In the genomic region with DNA sequence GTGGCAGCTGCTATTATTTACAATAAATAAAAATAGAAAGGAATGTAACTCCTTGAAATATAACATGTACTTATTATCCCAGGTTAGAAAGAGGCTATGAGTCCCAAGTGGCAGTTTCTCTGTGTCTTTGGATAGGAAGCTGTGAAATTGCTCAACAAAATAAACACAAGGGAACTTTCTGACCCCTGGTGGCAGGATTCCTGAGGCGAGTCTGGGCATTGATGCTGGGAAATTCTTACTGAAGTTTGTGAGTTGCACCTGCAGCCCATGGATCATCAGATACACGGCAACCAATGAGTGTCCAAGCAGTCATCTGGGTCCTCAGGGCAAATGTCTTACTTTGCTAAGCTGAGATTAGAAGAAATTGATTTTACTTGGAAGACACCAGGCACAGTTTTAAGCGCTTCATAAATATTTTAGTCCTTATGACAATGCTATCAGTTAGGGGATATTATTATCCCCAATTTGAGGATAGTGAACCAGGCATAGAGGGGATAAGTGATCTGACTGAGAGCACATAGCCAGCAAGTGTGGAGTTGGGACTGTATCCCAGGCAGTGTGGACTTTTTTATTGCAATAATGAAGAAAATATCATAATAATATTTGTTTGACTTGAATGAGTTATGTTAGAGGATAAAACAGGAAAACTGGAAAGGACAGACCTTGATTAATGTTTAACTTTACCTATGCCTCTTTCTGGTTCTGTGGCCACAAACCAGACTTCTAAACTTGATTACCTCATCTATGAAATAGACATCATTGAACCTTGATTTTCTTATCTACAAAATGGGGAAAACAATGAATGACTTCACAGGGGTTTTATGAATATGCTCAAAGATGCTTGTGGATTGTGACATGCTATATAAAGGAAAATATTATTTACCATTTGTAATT, we compare ENCODE assay signal across 9 cellular contexts.
DNase-seq lines count a peak whose midpoint lies in the region; ATAC-seq, FAIRE-seq and TF ChIP-seq lines count a peak whose summit lies in the region.
"Had no signal": no experiment of that assay in that cellular context is flagged by ENCODE, and none has a peak within 500 bp of the region (broad histone marks: within the 10 kb centered on the region; RNA-seq: fewer than 3 reads in every experiment).

No MANE protein-coding gene starts in this region.

- H3K27me3 ChIP-seq in DND-41 (ENCODE audit: insufficient read depth, low read length, poor library complexity): no peaks in the 10 kb centered on the region
- H3K27me3 ChIP-seq in Loucy (ENCODE audit: insufficient read depth, low read length, poor library complexity, severe bottlenecking): no peaks in the 10 kb centered on the region
- no peaks in the 10 kb centered on the region for H3K27me3 ChIP-seq in HepG2 (ENCODE audit: control insufficient read depth in 1 of 2, insufficient read depth in 2 of 2, low read length in 2 of 2)

- H4K20me1 ChIP-seq in DND-41 (ENCODE audit: insufficient read depth, low read length) (no peaks in the 10 kb centered on the region), Loucy (ENCODE audit: insufficient read depth, low read length, poor library complexity, severe bottlenecking) (no peaks in the 10 kb centered on the region), HepG2 (ENCODE audit: insufficient read depth, low read length) (no peaks in the 10 kb centered on the region)

- TF ChIP-seq EP300 in HepG2 (IDR thresholded peaks at IDR 0.05; ENCODE audit: low read depth in 2 of 2, low read length in 2 of 2) (no peak), HepG2 (CRISPR knock-in tag; IDR thresholded peaks at IDR 0.05; ENCODE audit: borderline replicate concordance) (no peak)

- POLR2A ChIA-PET in MCF 10A (lab: Yijun Ruan, JAX): interaction anchor here (0.6 to 0.8 kb wide), 2 partner anchors 247 to 397 kb away, joined by 3 read pairs; no protein-coding TSS in a partner anchor
- POLR2A ChIA-PET in HepG2 (lab: Yijun Ruan, JAX): no interaction called here

- in situ Hi-C loops in HepG2 (cut with HindIII; ENCODE audit: extremely low pct_ligation_motif_present, low pct_unique_long_range_greater_than_20kb): loop anchor here (5.0 kb wide), 1 partner anchor 401 kb away; no protein-coding TSS in a partner anchor

- no peaks in the 10 kb centered on the region for H3K9me3 Mint-ChIP-seq in MCF 10A (ENCODE audit: unreplicated experiment)
- H3K9me3 Mint-ChIP-seq in stimulated activated effector memory CD8-positive, alpha-beta T cell treated with anti-CD3 and anti-CD28 coated beads, Interleukin-12 subunit alpha, Interleukin-12 subunit beta, amount 100 ng/mL, for 72 hours: peaks cover 3% of the 10 kb centered on the region
- H3K9me3 Mint-ChIP-seq: memory B cell had no signal

- H3K79me2 ChIP-seq in DND-41 (ENCODE audit: insufficient read depth, low read length) (no peaks in the 10 kb centered on the region), Loucy (ENCODE audit: insufficient read depth, low read length) (no peaks in the 10 kb centered on the region), HepG2 (ENCODE audit: insufficient read depth, low read length) (no peaks in the 10 kb centered on the region)

- no peaks in the 10 kb centered on the region for H3K4me1 Mint-ChIP-seq in MCF 10A (ENCODE audit: insufficient read depth, unreplicated experiment)
- no peaks in the 10 kb centered on the region for H3K4me1 Mint-ChIP-seq in stimulated activated effector memory CD8-positive, alpha-beta T cell treated with anti-CD3 and anti-CD28 coated beads, Interleukin-12 subunit alpha, Interleukin-12 subunit beta, amount 100 ng/mL, for 72 hours
- H3K4me1 Mint-ChIP-seq: memory B cell had no signal

- TF ChIP-seq CTCF in DND-41 (IDR thresholded peaks at IDR 0.05; ENCODE audit: borderline replicate concordance, extremely low read depth, low read length, poor library complexity, severe bottlenecking) (peak; percentile 48), Loucy (conservative IDR thresholded peaks at IDR 0.05; ENCODE audit: low read length) (peak; percentile 67), MCF 10A (IDR thresholded peaks at IDR 0.05; ENCODE audit: unreplicated experiment) (peak; percentile 54), HepG2 (CRISPR knock-in tag; IDR thresholded peaks at IDR 0.05) (peak; percentile 64)

- H3K4me3 ChIP-seq in DND-41 (ENCODE audit: low read depth in 1 of 2, low read length in 2 of 2) (no peak overlapping the region), Loucy (ENCODE audit: low read length, poor library complexity, severe bottlenecking) (no peak overlapping the region), HepG2 (replicated peaks in 1 of 3; ENCODE audit: insufficient read depth in 1 of 3, low read depth in 2 of 3, low read length in 3 of 3) (no peak overlapping the region)

- no peaks in the 10 kb centered on the region for H3K36me3 ChIP-seq in DND-41 (ENCODE audit: insufficient read depth, low read length)
- H3K36me3 ChIP-seq in Loucy (ENCODE audit: insufficient read depth, low read length): no peaks in the 10 kb centered on the region
- no peaks in the 10 kb centered on the region for H3K36me3 ChIP-seq in HepG2 (replicated peaks in 1 of 2; ENCODE audit: control insufficient read depth in 1 of 2, insufficient read depth in 2 of 2, low read length in 2 of 2)

- peak; percentile 63 for FAIRE-seq in HepG2 (lab: Jason Lieb, UNC)

- intact Hi-C loops in MCF 10A (cut with micrococcal nuclease) (loop anchor here (1.0 kb wide), 1 partner anchor 397 kb away; no protein-coding TSS in a partner anchor), HepG2 (cut with micrococcal nuclease; ENCODE audit: unreplicated experiment) (loop anchor here (1.0 kb wide), 1 partner anchor 397 kb away; no protein-coding TSS in a partner anchor)

- no peak for TF ChIP-seq POLR2A in HepG2 (IDR thresholded peaks at IDR 0.05; ENCODE audit: insufficient read depth in 1 of 2, low read depth in 2 of 2, low read length in 2 of 2)

- H3K27ac ChIP-seq in DND-41 (ENCODE audit: low read length): no peak overlapping the region
- H3K27ac ChIP-seq in HepG2 (ENCODE audit: extremely low read length, insufficient read depth, low read length): no peak overlapping the region

- no peaks in the 10 kb centered on the region for H3K36me3 Mint-ChIP-seq in MCF 10A (ENCODE audit: insufficient read depth, unreplicated experiment)
- no peaks in the 10 kb centered on the region for H3K36me3 Mint-ChIP-seq in stimulated activated effector memory CD8-positive, alpha-beta T cell treated with anti-CD3 and anti-CD28 coated beads, Interleukin-12 subunit alpha, Interleukin-12 subunit beta, amount 100 ng/mL, for 72 hours
- H3K36me3 Mint-ChIP-seq: memory B cell had no signal

- H3K9ac ChIP-seq in DND-41 (ENCODE audit: low read depth, low read length) (no peak overlapping the region), Loucy (ENCODE audit: low read depth, low read length, poor library complexity, severe bottlenecking) (no peak overlapping the region), HepG2 (ENCODE audit: insufficient read depth, low read depth, low read length) (no peak overlapping the region)

- H2AFZ ChIP-seq in DND-41 (ENCODE audit: low read depth, low read length): no peak overlapping the region
- no peak overlapping the region for H2AFZ ChIP-seq in Loucy (ENCODE audit: low read length)
- H2AFZ ChIP-seq in HepG2 (ENCODE audit: low read length): no peak overlapping the region

- TF ChIP-seq RAD21 in HepG2 (CRISPR knock-in tag; IDR thresholded peaks at IDR 0.05): no peak

- WGBS in HepG2 (ENCODE audit: low lambda C conversion rate): 0% methylated on average over 3 of the region's 3 CpGs

- H3K4me2 ChIP-seq in DND-41 (ENCODE audit: insufficient read depth, low read length): no peak overlapping the region
- no peak overlapping the region for H3K4me2 ChIP-seq in Loucy (ENCODE audit: low read depth, low read length, poor library complexity, severe bottlenecking)
- H3K4me2 ChIP-seq in HepG2 (ENCODE audit: low read depth, low read length): no peak overlapping the region

- H3K27ac Mint-ChIP-seq in MCF 10A (ENCODE audit: low read depth, unreplicated experiment): no peak overlapping the region
- no peak overlapping the region for H3K27ac Mint-ChIP-seq in stimulated activated effector memory CD8-positive, alpha-beta T cell treated with anti-CD3 and anti-CD28 coated beads, Interleukin-12 subunit alpha, Interleukin-12 subunit beta, amount 100 ng/mL, for 72 hours
- H3K27ac Mint-ChIP-seq: memory B cell had no signal

- BruUV-seq in MCF 10A (replicated peaks; lab: Mats Ljungman, UMichigan) (no TSS peak), HepG2 (replicated peaks; lab: Mats Ljungman, UMichigan) (no TSS peak)

- no peaks in the 10 kb centered on the region for H3F3A ChIP-seq in Loucy (ENCODE audit: low read depth)

- H3K27me3 Mint-ChIP-seq in MCF 10A (ENCODE audit: insufficient read depth, unreplicated experiment): peaks cover 62% of the 10 kb centered on the region
- H3K27me3 Mint-ChIP-seq: memory B cell had no signal

- H3K9me3 ChIP-seq in DND-41 (ENCODE audit: insufficient read depth, low read length, severe bottlenecking): no peaks in the 10 kb centered on the region
- H3K9me3 ChIP-seq in Loucy (ENCODE audit: insufficient read depth, low read depth, low read length): no peaks in the 10 kb centered on the region
- no peaks in the 10 kb centered on the region for H3K9me3 ChIP-seq in HepG2 (ENCODE audit: low read length)

- ATAC-seq in DND-41 (ENCODE audit: insufficient read depth, low read depth): no peak
- peak; percentile 83 for ATAC-seq in HepG2
- ATAC-seq in GM21515 (IDR thresholded peaks at IDR 0.05; ENCODE audit: unreplicated experiment): no peak
- ATAC-seq in stimulated activated effector memory CD8-positive, alpha-beta T cell treated with anti-CD3 and anti-CD28 coated beads, Interleukin-12 subunit alpha, Interleukin-12 subunit beta, amount 100 ng/mL, for 72 hours: no peak

- no peaks in the 10 kb centered on the region for H3K4me1 ChIP-seq in DND-41 (ENCODE audit: insufficient read depth, low read length)
- H3K4me1 ChIP-seq in Loucy (ENCODE audit: insufficient read depth, low read length, poor library complexity, severe bottlenecking): no peaks in the 10 kb centered on the region
- no peaks in the 10 kb centered on the region for H3K4me1 ChIP-seq in HepG2 (ENCODE audit: insufficient read depth, low read length)

- DNase-seq in DND-41 (peak; percentile 5), MCF 10A (ENCODE audit: unreplicated experiment) (peak; percentile 71), HepG2 (ENCODE audit: low spot score) (peak; percentile 59), GF-D8 (lab: John Stamatoyannopoulos, UW) (no peak), inferior parietal cortex (ENCODE audit: extremely low spot score) (no peak)
- DNase-seq in stimulated activated effector memory CD8-positive, alpha-beta T cell treated with anti-CD3 and anti-CD28 coated beads, Interleukin-12 subunit alpha, Interleukin-12 subunit beta, amount 100 ng/mL, for 72 hours (ENCODE audit: low spot score in 2 of 2): no peak

- H3K4me3 Mint-ChIP-seq in MCF 10A (ENCODE audit: unreplicated experiment): no peak overlapping the region
- no peak overlapping the region for H3K4me3 Mint-ChIP-seq in stimulated activated effector memory CD8-positive, alpha-beta T cell treated with anti-CD3 and anti-CD28 coated beads, Interleukin-12 subunit alpha, Interleukin-12 subunit beta, amount 100 ng/mL, for 72 hours
- H3K4me3 Mint-ChIP-seq: memory B cell had no signal

- CTCF ChIA-PET in MCF 10A (lab: Yijun Ruan, JAX) (interaction anchor here (0.6 to 10.5 kb wide), 18 partner anchors 9 to 863 kb away, joined by 3 to 197 read pairs (median 3); no protein-coding TSS in a partner anchor), HepG2 (lab: Yijun Ruan, JAX; ENCODE audit: low intra/inter-chr PET ratio, low total read pairs) (interaction anchor here (3.2 kb wide), 1 partner anchor 397 kb away, joined by 20 read pairs; no protein-coding TSS in a partner anchor)

- no peaks in the 10 kb centered on the region for H3K9me2 ChIP-seq in Loucy (replicated peaks; ENCODE audit: low read depth, low read length)

Comparison
In these comparisons a context has a peak if more than half of its experiments do, and no peak if none do; other contexts are left out.
1. DNase-seq: peak in DND-41 (single experiment), MCF 10A (single experiment) and HepG2 (single experiment); none in GF-D8 (single experiment), inferior parietal cortex (single experiment) and stimulated activated effector memory CD8-positive, alpha-beta T cell treated with anti-CD3 and anti-CD28 coated beads, Interleukin-12 subunit alpha, Interleukin-12 subunit beta, amount 100 ng/mL, for 72 hours (0 of 2).
2. Peak in every context shown above with its lines, with median percentiles within 50 percentile points of each other: CTCF ChIP-seq.